21 cellular contexts compared by ENCODE assay signal in genomic region chr9:126642839-126643238, GRCh38. TPM values are rescaled to one million over a fixed set of nuclear protein-coding genes. Genes with fewer than 3 reads are reported as not detected.
"Had no signal": no experiment of that assay in that cellular context is flagged by ENCODE, and none has a peak within 500 bp of the region (broad histone marks: within the 10 kb centered on the region; RNA-seq: fewer than 3 reads in every experiment).

No MANE protein-coding gene starts in this region.

- H3K9me3 ChIP-seq: lower lobe of right lung, thoracic aorta, upper lobe of left lung had no signal

- H3K36me3 ChIP-seq: lower lobe of right lung, thoracic aorta, upper lobe of left lung had no signal

- ATAC-seq: activated CD4-positive, alpha-beta T cell treated with anti-CD3 and anti-CD28 coated beads for 36 hours; activated naive CD4-positive, alpha-beta T cell treated with anti-CD3 and anti-CD28 coated beads, Interleukin-2, amount 50 U/mL, for 72 hours; foreskin keratinocyte; left colon; lower lobe of right lung; sciatic nerve had no signal

- H3K4me3 ChIP-seq: lower lobe of right lung, thoracic aorta, upper lobe of left lung had no signal

- FAIRE-seq: keratinocyte, small intestine had no signal

- DNase-seq: activated B cell treated with CpG ODN at 0.5 μM for 24 hours; activated CD4-positive, alpha-beta memory T cell treated with anti-CD3 and anti-CD28 coated beads for 36 hours; activated CD4-positive, alpha-beta T cell treated with anti-CD3 and anti-CD28 coated beads for 36 hours; aorta; effector CD4-positive, alpha-beta T cell; foreskin keratinocyte; left colon; lower lobe of right lung; naive B cell; posterior cingulate gyrus; small intestine; stimulated activated naive CD4-positive, alpha-beta T cell; T-helper 9 cell; upper lobe of left lung had no signal

- H3K4me1 ChIP-seq: foreskin keratinocyte had no signal

- H3K27ac ChIP-seq: foreskin keratinocyte, lower lobe of right lung, thoracic aorta, upper lobe of left lung had no signal

RNA-seq across cellular contexts. Expression of gene LMX1B, which starts 29.1 kb away (rescaled TPM):
- total RNA-seq: activated B cell treated with CpG ODN at 0.5 μM for 24 hours; activated CD4-positive, alpha-beta memory T cell treated with anti-CD3 and anti-CD28 coated beads for 36 hours; activated CD4-positive, alpha-beta T cell treated with anti-CD3 and anti-CD28 coated beads for 36 hours; activated naive CD4-positive, alpha-beta T cell treated with anti-CD3 and anti-CD28 coated beads, Interleukin-2, amount 50 U/mL, for 72 hours; chondrocyte; renal cortical epithelial cell; T-helper 1 cell treated with Interleukin-12 subunit alpha and Interleukin-12 subunit beta and Interleukin-4 antibody, amounts not matched to agents 30 ng/mL and 1 ng/mL, for 36 hours; thoracic aorta had no signal
- polyA plus RNA-seq: aorta had no signal
